Comparison of ENCODE assay signal across 8 cellular contexts in genomic region chr10:99659868-99660366, GRCh38. TPM values are rescaled to one million over a fixed set of nuclear protein-coding genes. Genes with fewer than 3 reads are reported as not detected.
DNase-seq lines count a peak whose midpoint lies in the region; TF ChIP-seq lines count a peak whose summit lies in the region.

No MANE protein-coding gene starts in this region.

- CTCF ChIA-PET in activated naive CD4-positive, alpha-beta T cell treated with anti-CD3 and anti-CD28 coated beads for 36 hours (lab: Charles Lee), result interaction anchor here (0.6 to 2.4 kb wide), 7 partner anchors 11 to 1018 kb away, joined by 3 to 9 read pairs (median 4); no protein-coding TSS in a partner anchor

- no peak overlapping the region for H3K27ac Mint-ChIP-seq in activated naive CD4-positive, alpha-beta T cell treated with anti-CD3 and anti-CD28 coated beads for 36 hours

- H3K9me3 ChIP-seq in ascending aorta (no peaks in the 10 kb centered on the region), thymus (ENCODE audit: control insufficient read depth) (no peaks in the 10 kb centered on the region)

- H3K36me3 Mint-ChIP-seq in activated naive CD4-positive, alpha-beta T cell treated with anti-CD3 and anti-CD28 coated beads for 36 hours (ENCODE audit: low read depth), result peaks cover 3% of the 10 kb centered on the region

- H3K4me1 Mint-ChIP-seq in activated naive CD4-positive, alpha-beta T cell treated with anti-CD3 and anti-CD28 coated beads for 36 hours (ENCODE audit: low read depth), result peaks cover 21% of the 10 kb centered on the region

- H3K27ac ChIP-seq in ascending aorta (no peak overlapping the region), thymus (ENCODE audit: low read depth) (no peak overlapping the region)

- peak overlapping the region; percentile 71 to 84 for H3K4me3 ChIP-seq in ascending aorta
- H3K4me3 ChIP-seq in thymus (ENCODE audit: low read length), result peak overlapping the region; percentile 76

- peaks cover 0 to 7% of the 10 kb centered on the region in 2 donors for H3K4me1 ChIP-seq in ascending aorta
- peaks cover 9% of the 10 kb centered on the region for H3K4me1 ChIP-seq in thymus (ENCODE audit: control insufficient read depth, insufficient read depth, low read length)

- 27% methylated on average over 10 of the region's 10 CpGs for WGBS in thymus

- no peaks in the 10 kb centered on the region for H3K27me3 ChIP-seq in ascending aorta
- peaks cover 4% of the 10 kb centered on the region for H3K27me3 ChIP-seq in thymus (ENCODE audit: control insufficient read depth, insufficient read depth)

- peaks cover 10% of the 10 kb centered on the region for H3K27me3 Mint-ChIP-seq in activated naive CD4-positive, alpha-beta T cell treated with anti-CD3 and anti-CD28 coated beads for 36 hours (ENCODE audit: low read depth)

- TF ChIP-seq CTCF in ascending aorta (IDR thresholded peaks at IDR 0.05), result no peak

- H3K9me3 Mint-ChIP-seq in activated naive CD4-positive, alpha-beta T cell treated with anti-CD3 and anti-CD28 coated beads for 36 hours, result no peaks in the 10 kb centered on the region

- no peaks in the 10 kb centered on the region for H3K36me3 ChIP-seq in ascending aorta
- no peaks in the 10 kb centered on the region for H3K36me3 ChIP-seq in thymus (ENCODE audit: control insufficient read depth, insufficient read depth)

- DNase-seq in activated naive CD4-positive, alpha-beta T cell treated with anti-CD3 and anti-CD28 coated beads for 36 hours, result no peak
- DNase-seq in activated naive CD4-positive, alpha-beta T cell treated with Interleukin-2 at 50 U/mL for 16 hours, result no peak
- DNase-seq in ascending aorta (ENCODE audit: low spot score in 2 of 2) (no peak), kidney tubule cell (ENCODE audit: low spot score) (peak; percentile 15), DMS114 treated with DMSO at 0.1 percent for 48 hours (lab: John Stamatoyannopoulos, UW; ENCODE audit: unreplicated experiment) (no peak), NOMO-1 treated with DMSO at 0.1 percent for 48 hours (lab: John Stamatoyannopoulos, UW; ENCODE audit: unreplicated experiment) (no peak), NK-92 (lab: John Stamatoyannopoulos, UW; ENCODE audit: unreplicated experiment) (no peak)

- H3K4me3 Mint-ChIP-seq in activated naive CD4-positive, alpha-beta T cell treated with anti-CD3 and anti-CD28 coated beads for 36 hours, result peak overlapping the region; percentile 95

- intact Hi-C loops in activated naive CD4-positive, alpha-beta T cell treated with anti-CD3 and anti-CD28 coated beads for 36 hours (cut with micrococcal nuclease), result loop anchor here (1.0 kb wide), 4 partner anchors 40 to 569 kb away; partner anchors contain the start of genes CHUK, COX15, CUTC and GOT1
- intact Hi-C loops in ascending aorta (cut with DNase I), result loop anchor here (1.0 kb wide), 3 partner anchors 39 to 230 kb away; partner anchors contain the start of genes COX15, CUTC and GOT1

RNA-seq across cellular contexts. Expression of gene ENTPD7, which starts 0.6 kb away (rescaled TPM):
- 1 to 10 TPM; 1.2 to 1.4 TPM for total RNA-seq in activated naive CD4-positive, alpha-beta T cell treated with anti-CD3 and anti-CD28 coated beads for 36 hours
- 9.9 TPM for total RNA-seq in ascending aorta
- polyA plus RNA-seq in thymus, result 1.4 TPM

RNA-seq across cellular contexts. Expression of gene SLC25A28, which starts 39.7 kb away (rescaled TPM):
- total RNA-seq in activated naive CD4-positive, alpha-beta T cell treated with anti-CD3 and anti-CD28 coated beads for 36 hours, result 10 to 100 TPM; 66.3 to 72.8 TPM
- total RNA-seq in ascending aorta, result 25.2 TPM
- 173 TPM for polyA plus RNA-seq in thymus
